1 cellular context compared by ENCODE assay signal in the genomic region with DNA sequence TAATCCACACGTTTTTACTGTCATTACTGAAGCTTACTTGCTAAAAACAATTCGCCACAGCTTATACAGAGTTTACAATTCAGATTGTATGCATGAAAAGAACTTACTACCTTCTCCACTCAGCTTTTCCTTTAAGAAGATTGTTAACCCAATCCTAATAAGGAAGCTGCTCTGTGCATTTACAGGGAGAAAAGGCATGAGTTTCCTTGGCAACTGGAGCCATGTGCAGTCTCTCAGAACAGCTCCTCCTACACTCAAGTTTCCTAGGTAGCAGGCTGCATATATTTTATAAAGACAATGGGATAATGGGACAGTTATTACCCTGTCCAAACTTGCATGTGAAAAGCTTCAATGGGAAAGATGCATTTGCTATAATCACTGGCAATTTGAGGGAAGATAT.
TF ChIP-seq lines count a peak whose summit lies in the region.

No MANE protein-coding gene starts in this region.

TF ChIP-seq in GM23338, 12 proteins besides CTCF, POLR2A, EP300 and RAD21 (continued from another document):
- TF ChIP-seq, protein P1, sequence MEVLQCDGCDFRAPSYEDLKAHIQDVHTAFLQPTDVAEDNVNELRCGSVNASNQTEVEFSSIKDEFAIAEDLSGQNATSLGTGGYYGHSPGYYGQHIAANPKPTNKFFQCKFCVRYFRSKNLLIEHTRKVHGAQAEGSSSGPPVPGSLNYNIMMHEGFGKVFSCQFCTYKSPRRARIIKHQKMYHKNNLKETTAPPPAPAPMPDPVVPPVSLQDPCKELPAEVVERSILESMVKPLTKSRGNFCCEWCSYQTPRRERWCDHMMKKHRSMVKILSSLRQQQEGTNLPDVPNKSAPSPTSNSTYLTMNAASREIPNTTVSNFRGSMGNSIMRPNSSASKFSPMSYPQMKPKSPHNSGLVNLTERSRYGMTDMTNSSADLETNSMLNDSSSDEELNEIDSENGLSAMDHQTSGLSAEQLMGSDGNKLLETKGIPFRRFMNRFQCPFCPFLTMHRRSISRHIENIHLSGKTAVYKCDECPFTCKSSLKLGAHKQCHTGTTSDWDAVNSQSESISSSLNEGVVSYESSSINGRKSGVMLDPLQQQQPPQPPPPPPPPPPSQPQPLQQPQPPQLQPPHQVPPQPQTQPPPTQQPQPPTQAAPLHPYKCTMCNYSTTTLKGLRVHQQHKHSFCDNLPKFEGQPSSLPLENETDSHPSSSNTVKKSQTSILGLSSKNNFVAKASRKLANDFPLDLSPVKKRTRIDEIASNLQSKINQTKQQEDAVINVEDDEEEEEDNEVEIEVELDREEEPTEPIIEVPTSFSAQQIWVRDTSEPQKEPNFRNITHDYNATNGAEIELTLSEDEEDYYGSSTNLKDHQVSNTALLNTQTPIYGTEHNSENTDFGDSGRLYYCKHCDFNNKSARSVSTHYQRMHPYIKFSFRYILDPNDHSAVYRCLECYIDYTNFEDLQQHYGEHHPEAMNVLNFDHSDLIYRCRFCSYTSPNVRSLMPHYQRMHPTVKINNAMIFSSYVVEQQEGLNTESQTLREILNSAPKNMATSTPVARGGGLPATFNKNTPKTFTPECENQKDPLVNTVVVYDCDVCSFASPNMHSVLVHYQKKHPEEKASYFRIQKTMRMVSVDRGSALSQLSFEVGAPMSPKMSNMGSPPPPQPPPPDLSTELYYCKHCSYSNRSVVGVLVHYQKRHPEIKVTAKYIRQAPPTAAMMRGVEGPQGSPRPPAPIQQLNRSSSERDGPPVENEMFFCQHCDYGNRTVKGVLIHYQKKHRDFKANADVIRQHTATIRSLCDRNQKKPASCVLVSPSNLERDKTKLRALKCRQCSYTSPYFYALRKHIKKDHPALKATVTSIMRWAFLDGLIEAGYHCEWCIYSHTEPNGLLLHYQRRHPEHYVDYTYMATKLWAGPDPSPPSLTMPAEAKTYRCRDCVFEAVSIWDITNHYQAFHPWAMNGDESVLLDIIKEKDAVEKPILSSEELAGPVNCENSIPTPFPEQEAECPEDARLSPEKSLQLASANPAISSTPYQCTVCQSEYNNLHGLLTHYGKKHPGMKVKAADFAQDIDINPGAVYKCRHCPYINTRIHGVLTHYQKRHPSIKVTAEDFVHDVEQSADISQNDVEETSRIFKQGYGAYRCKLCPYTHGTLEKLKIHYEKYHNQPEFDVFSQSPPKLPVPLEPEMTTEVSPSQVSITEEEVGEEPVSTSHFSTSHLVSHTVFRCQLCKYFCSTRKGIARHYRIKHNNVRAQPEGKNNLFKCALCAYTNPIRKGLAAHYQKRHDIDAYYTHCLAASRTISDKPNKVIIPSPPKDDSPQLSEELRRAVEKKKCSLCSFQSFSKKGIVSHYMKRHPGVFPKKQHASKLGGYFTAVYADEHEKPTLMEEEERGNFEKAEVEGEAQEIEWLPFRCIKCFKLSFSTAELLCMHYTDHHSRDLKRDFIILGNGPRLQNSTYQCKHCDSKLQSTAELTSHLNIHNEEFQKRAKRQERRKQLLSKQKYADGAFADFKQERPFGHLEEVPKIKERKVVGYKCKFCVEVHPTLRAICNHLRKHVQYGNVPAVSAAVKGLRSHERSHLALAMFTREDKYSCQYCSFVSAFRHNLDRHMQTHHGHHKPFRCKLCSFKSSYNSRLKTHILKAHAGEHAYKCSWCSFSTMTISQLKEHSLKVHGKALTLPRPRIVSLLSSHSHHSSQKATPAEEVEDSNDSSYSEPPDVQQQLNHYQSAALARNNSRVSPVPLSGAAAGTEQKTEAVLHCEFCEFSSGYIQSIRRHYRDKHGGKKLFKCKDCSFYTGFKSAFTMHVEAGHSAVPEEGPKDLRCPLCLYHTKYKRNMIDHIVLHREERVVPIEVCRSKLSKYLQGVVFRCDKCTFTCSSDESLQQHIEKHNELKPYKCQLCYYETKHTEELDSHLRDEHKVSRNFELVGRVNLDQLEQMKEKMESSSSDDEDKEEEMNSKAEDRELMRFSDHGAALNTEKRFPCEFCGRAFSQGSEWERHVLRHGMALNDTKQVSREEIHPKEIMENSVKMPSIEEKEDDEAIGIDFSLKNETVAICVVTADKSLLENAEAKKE (CRISPR knock-in tag; IDR thresholded peaks at IDR 0.05), result no peak
- TF ChIP-seq CREB1 (CRISPR knock-in tag; IDR thresholded peaks at IDR 0.05; ENCODE audit: low read depth) (no peak), EZH2phosphoT487 (IDR thresholded peaks at IDR 0.05; ENCODE audit: unreplicated experiment) (no peak)
